In genomic region chr11:108654994-108655631, GRCh38 we compare ENCODE assay signal across 8 cellular contexts. TPM values are rescaled to one million over a fixed set of nuclear protein-coding genes. Genes with fewer than 3 reads are reported as not detected.
DNase-seq lines count a peak whose midpoint lies in the region; ATAC-seq and TF ChIP-seq lines count a peak whose summit lies in the region.

No MANE protein-coding gene starts in this region.

- ATAC-seq in Right ventricle myocardium superior (ENCODE audit: poor library complexity) (peak; percentile 79), HG02623 (IDR thresholded peaks at IDR 0.05; ENCODE audit: unreplicated experiment) (no peak)

- peaks cover 8% of the 10 kb centered on the region for H3K9me3 Mint-ChIP-seq in osteocyte (ENCODE audit: unreplicated experiment)

- H3K36me3 Mint-ChIP-seq in osteocyte (ENCODE audit: unreplicated experiment): no peaks in the 10 kb centered on the region

- peaks cover 7% of the 10 kb centered on the region for H3K27me3 Mint-ChIP-seq in osteocyte (ENCODE audit: unreplicated experiment)

- H3K27me3 ChIP-seq in MG63: no peaks in the 10 kb centered on the region
- no peaks in the 10 kb centered on the region for H3K27me3 ChIP-seq in esophagus muscularis mucosa
- H3K27me3 ChIP-seq in sigmoid colon: no peaks in the 10 kb centered on the region

- no peak for TF ChIP-seq POLR2A in esophagus muscularis mucosa (IDR thresholded peaks at IDR 0.05; ENCODE audit: low read depth)
- no peak for TF ChIP-seq POLR2A in sigmoid colon (IDR thresholded peaks at IDR 0.05)

- no peaks in the 10 kb centered on the region for H3K4me1 ChIP-seq in esophagus muscularis mucosa
- no peaks in the 10 kb centered on the region for H3K4me1 ChIP-seq in sigmoid colon

- H3K9me3 ChIP-seq in MG63 (no peaks in the 10 kb centered on the region), esophagus muscularis mucosa (no peaks in the 10 kb centered on the region), sigmoid colon (no peaks in the 10 kb centered on the region)

- H3K4me3 ChIP-seq in MG63: no peak overlapping the region
- H3K4me3 ChIP-seq in esophagus muscularis mucosa: no peak overlapping the region
- no peak overlapping the region for H3K4me3 ChIP-seq in sigmoid colon

- no peaks in the 10 kb centered on the region for H3K36me3 ChIP-seq in MG63
- H3K36me3 ChIP-seq in esophagus muscularis mucosa: no peaks in the 10 kb centered on the region
- no peaks in the 10 kb centered on the region for H3K36me3 ChIP-seq in sigmoid colon

- H3K4me3 Mint-ChIP-seq in osteocyte (ENCODE audit: unreplicated experiment): no peak overlapping the region

- no peak overlapping the region for H3K27ac Mint-ChIP-seq in osteocyte (ENCODE audit: unreplicated experiment)

- H3K27ac ChIP-seq in esophagus muscularis mucosa (replicated peaks in 1 of 4): no peak overlapping the region
- H3K27ac ChIP-seq in sigmoid colon: no peak overlapping the region

- TF ChIP-seq EP300 in esophagus muscularis mucosa (IDR thresholded peaks at IDR 0.05): no peak
- no peak for TF ChIP-seq EP300 in sigmoid colon (IDR thresholded peaks at IDR 0.05)

- WGBS in esophagus muscularis mucosa: 72% methylated on average over 5 of the region's 5 CpGs
- WGBS in sigmoid colon, 2 donors: 62 to 76% methylated on average over 5 of the region's 5 CpGs

- no peaks in the 10 kb centered on the region for H3K4me1 Mint-ChIP-seq in osteocyte (ENCODE audit: unreplicated experiment)

- TF ChIP-seq CTCF in esophagus muscularis mucosa (IDR thresholded peaks at IDR 0.05) (peak; percentile 38 to 49 (median 40)), osteocyte (IDR thresholded peaks at IDR 0.05) (peak; percentile 64), sigmoid colon (IDR thresholded peaks at IDR 0.05) (peak in 2 of 4 experiments; percentile 27 to 34)

- intact Hi-C loops in Right ventricle myocardium superior (cut with DNase I) (loop anchor here (5.0 to 10.0 kb wide), 2 partner anchors 160 to 538 kb away; partner anchors contain the start of gene POGLUT3), cardiac septum (cut with DNase I) (no loop called here), esophagus muscularis mucosa (cut with DNase I) (no loop called here), sigmoid colon (cut with DNase I) (loop anchor here (10.0 kb wide), 1 partner anchor 320 kb away; no protein-coding TSS in a partner anchor)

- DNase-seq in Right ventricle myocardium superior (no peak), cardiac septum (ENCODE audit: low spot score) (no peak), MG63 (peak; percentile 10), SKM-1 treated with dmso at 0.1 percent for 144 hours (lab: John Stamatoyannopoulos, UW; ENCODE audit: unreplicated experiment) (peak; percentile 36), esophagus muscularis mucosa (ENCODE audit: extremely low spot score) (no peak), osteocyte (ENCODE audit: extremely low spot score, unreplicated experiment) (no peak), sigmoid colon (no peak)

RNA-seq across cellular contexts. Expression of gene DDX10, which starts 9.8 kb away (rescaled TPM):
- 10.2 TPM for total RNA-seq in Right ventricle myocardium superior
- total RNA-seq in cardiac septum: 11.5 TPM
- 12.8 and 18.9 TPM in 2 replicates for total RNA-seq in MG63 (2014; rRNA removed; shearing (Covaris generic); ENCODE audit: low replicate concordance)
- 10 to 100 TPM; 11.5 to 22.0 (median 14.3) TPM for total RNA-seq in esophagus muscularis mucosa
- 34.6 and 34.9 TPM in 2 replicates for total RNA-seq in osteocyte
- 10 to 100 TPM; 12.8 to 41.0 (median 26.7) TPM for total RNA-seq in sigmoid colon
- 10 to 100 TPM; 12.0 to 18.2 (median 12.0) TPM for polyA plus RNA-seq in sigmoid colon

Comparison
In these comparisons a context has a peak if more than half of its experiments do, and no peak if none do; other contexts are left out.
1. intact Hi-C loops: an anchor here in Right ventricle myocardium superior (5.0 to 10.0 kb wide) and sigmoid colon (10.0 kb wide); none called in cardiac septum and esophagus muscularis mucosa.
2. DNase-seq: peak in MG63 (single experiment) and SKM-1 treated with dmso at 0.1 percent for 144 hours (single experiment); none in Right ventricle myocardium superior (single experiment), cardiac septum (single experiment), esophagus muscularis mucosa (single experiment), osteocyte (single experiment) and sigmoid colon (single experiment).